Comparison of ENCODE assay signal across 19 cellular contexts in genomic region chr1:192794768-192795035, GRCh38. TPM values are rescaled to one million over a fixed set of nuclear protein-coding genes. Genes with fewer than 3 reads are reported as not detected.
DNase-seq lines count a peak whose midpoint lies in the region; ATAC-seq, FAIRE-seq and TF ChIP-seq lines count a peak whose summit lies in the region.
"Had no signal": no experiment of that assay in that cellular context is flagged by ENCODE, and none has a peak within 500 bp of the region (broad histone marks: within the 10 kb centered on the region; RNA-seq: fewer than 3 reads in every experiment).

No MANE protein-coding gene starts in this region.

- H3K79me2 ChIP-seq in PC-9 (ENCODE audit: low read depth) (no peaks in the 10 kb centered on the region), osteoblast (ENCODE audit: insufficient read depth, low read length) (no peaks in the 10 kb centered on the region)

- H3K4me2 ChIP-seq in PC-9 (no peak overlapping the region), osteoblast (ENCODE audit: insufficient read depth, low read length) (no peak overlapping the region)

- H2AFZ ChIP-seq in PC-9: 0 out of 2 replicates have a peak overlapping the region, but pooled peaks have one; percentile 26
- no peak overlapping the region for H2AFZ ChIP-seq in osteoblast (ENCODE audit: low read length)

- DNase-seq in PC-9 (no peak), osteoblast (ENCODE audit: insufficient read length, low spot score, missing footprints) (peak; percentile 57), uterus (no peak), heart right ventricle (no peak), urothelium cell line (ENCODE audit: low spot score) (no peak), NCI-H2227 (lab: John Stamatoyannopoulos, UW; ENCODE audit: unreplicated experiment) (no peak)
- no peak for DNase-seq in activated T-cell treated with anti-CD3 and anti-CD28 coated beads, Interleukin-2, amount 50 U/mL, for 24 hours
- DNase-seq: AML-193; Caco-2; CD4-positive, alpha-beta T cell; GOT3; H7 had no signal

- H3K9me2 ChIP-seq in PC-9 (ENCODE audit: insufficient read depth): no peaks in the 10 kb centered on the region

- H3K4me1 Mint-ChIP-seq in activated T-cell treated with anti-CD3 and anti-CD28 coated beads, Interleukin-2, amount 50 U/mL, for 24 hours (ENCODE audit: low read depth): no peaks in the 10 kb centered on the region

- FAIRE-seq in urothelium cell line (lab: Jason Lieb, UNC): no peak
- FAIRE-seq: A204.1, D721Med, G401.6, GM12891, K562 had no signal

- H3K9me3 ChIP-seq in HUES48 (ENCODE audit: control insufficient read depth, insufficient read depth, low read length) (no peaks in the 10 kb centered on the region), PC-9 (ENCODE audit: insufficient read depth, low read depth) (no peaks in the 10 kb centered on the region), osteoblast (ENCODE audit: low read depth, low read length) (no peaks in the 10 kb centered on the region), uterus (no peaks in the 10 kb centered on the region), heart right ventricle (no peaks in the 10 kb centered on the region)
- H3K9me3 ChIP-seq: Caco-2 had no signal

- no peak overlapping the region for H3K27ac Mint-ChIP-seq in activated T-cell treated with anti-CD3 and anti-CD28 coated beads, Interleukin-2, amount 50 U/mL, for 24 hours
- H3K27ac Mint-ChIP-seq: CD4-positive, alpha-beta T cell had no signal

- no peaks in the 10 kb centered on the region for H4K20me1 ChIP-seq in PC-9 (ENCODE audit: insufficient read depth)
- no peaks in the 10 kb centered on the region for H4K20me1 ChIP-seq in osteoblast (ENCODE audit: insufficient read depth, low read length)

- TF ChIP-seq POLR2A in uterus (IDR thresholded peaks at IDR 0.05): no peak

- H3K27me3 ChIP-seq in HUES48 (ENCODE audit: control insufficient read depth, insufficient read depth, low read length) (no peaks in the 10 kb centered on the region), PC-9 (ENCODE audit: insufficient read depth, low read depth) (no peaks in the 10 kb centered on the region), osteoblast (ENCODE audit: insufficient read depth, low read length) (no peaks in the 10 kb centered on the region), uterus (no peaks in the 10 kb centered on the region), heart right ventricle (no peaks in the 10 kb centered on the region)

- CTCF ChIA-PET in PC-9 (lab: Charles Lee): no interaction called here

- no peaks in the 10 kb centered on the region for H3K36me3 Mint-ChIP-seq in activated T-cell treated with anti-CD3 and anti-CD28 coated beads, Interleukin-2, amount 50 U/mL, for 24 hours (ENCODE audit: low read depth)

- POLR2A ChIA-PET in PC-9 (lab: Charles Lee; ENCODE audit: unreplicated experiment): no interaction called here

- no peaks in the 10 kb centered on the region for H3K9me3 Mint-ChIP-seq in activated T-cell treated with anti-CD3 and anti-CD28 coated beads, Interleukin-2, amount 50 U/mL, for 24 hours
- H3K9me3 Mint-ChIP-seq: CD4-positive, alpha-beta T cell had no signal

- ATAC-seq in heart right ventricle: no peak
- ATAC-seq: K562 had no signal

- no peaks in the 10 kb centered on the region for H3F3A ChIP-seq in PC-9 (ENCODE audit: insufficient read depth, low read depth)

- H3K4me3 Mint-ChIP-seq in activated T-cell treated with anti-CD3 and anti-CD28 coated beads, Interleukin-2, amount 50 U/mL, for 24 hours: no peak overlapping the region
- H3K4me3 Mint-ChIP-seq: CD4-positive, alpha-beta T cell had no signal

- H3K36me3 ChIP-seq in HUES48 (ENCODE audit: control insufficient read depth, insufficient read depth, low read length): no peaks in the 10 kb centered on the region
- H3K36me3 ChIP-seq in PC-9 (ENCODE audit: low read depth): no peaks in the 10 kb centered on the region
- no peaks in the 10 kb centered on the region for H3K36me3 ChIP-seq in osteoblast (ENCODE audit: insufficient read depth, low read length)
- H3K36me3 ChIP-seq in uterus: no peaks in the 10 kb centered on the region
- no peaks in the 10 kb centered on the region for H3K36me3 ChIP-seq in heart right ventricle

- peak overlapping the region; percentile 87 for H3K27ac ChIP-seq in HUES48 (ENCODE audit: low read depth, low read length)
- H3K27ac ChIP-seq in PC-9: no peak overlapping the region
- no peak overlapping the region for H3K27ac ChIP-seq in osteoblast (ENCODE audit: low read depth, low read length)
- H3K27ac ChIP-seq in uterus: peak overlapping the region; percentile 75 to 91
- H3K27ac ChIP-seq in heart right ventricle: no peak overlapping the region
- H3K27ac ChIP-seq: C4-2B had no signal

- intact Hi-C loops in PC-9 (cut with micrococcal nuclease; ENCODE audit: unreplicated experiment): no loop called here
- intact Hi-C loops in uterus (cut with DNase I; ENCODE audit: low total_unique reads): no loop called here
- intact Hi-C loops in heart right ventricle (cut with DNase I): no loop called here

- H3K4me1 ChIP-seq in HUES48 (ENCODE audit: control insufficient read depth, insufficient read depth, low read length) (peaks cover 22% of the 10 kb centered on the region), PC-9 (replicated peaks; ENCODE audit: insufficient read depth) (no peaks in the 10 kb centered on the region), osteoblast (ENCODE audit: insufficient read depth, low read length) (no peaks in the 10 kb centered on the region), uterus (peaks cover 0 to 7% of the 10 kb centered on the region in 2 donors), heart right ventricle (peaks cover 0 to 10% (median 0%) of the 10 kb centered on the region in 9 donors)
- H3K4me1 ChIP-seq: Caco-2 had no signal

- no peak overlapping the region for H3K9ac ChIP-seq in HUES48 (ENCODE audit: low read depth, low read length)

- H3K27me3 Mint-ChIP-seq in activated T-cell treated with anti-CD3 and anti-CD28 coated beads, Interleukin-2, amount 50 U/mL, for 24 hours: peaks cover 6% of the 10 kb centered on the region

- no TSS peak for BruUV-seq in PC-9 (replicated peaks; lab: Mats Ljungman, UMichigan)

- no peak overlapping the region for H3K4me3 ChIP-seq in HUES48 (ENCODE audit: low read depth, low read length)
- no peak overlapping the region for H3K4me3 ChIP-seq in PC-9
- no peak overlapping the region for H3K4me3 ChIP-seq in osteoblast (ENCODE audit: insufficient read depth, low read length)
- H3K4me3 ChIP-seq in uterus: no peak overlapping the region
- no peak overlapping the region for H3K4me3 ChIP-seq in heart right ventricle
- H3K4me3 ChIP-seq: K562 had no signal

- TF ChIP-seq CTCF in PC-9 (conservative IDR thresholded peaks at IDR 0.05) (no peak), osteoblast (IDR thresholded peaks at IDR 0.05; ENCODE audit: extremely low read depth, low read depth, low read length) (no peak), uterus (IDR thresholded peaks at IDR 0.05) (no peak), heart right ventricle (IDR thresholded peaks at IDR 0.05) (no peak)

RNA-seq across cellular contexts. Expression of gene RGS2, which starts 14.1 kb away (rescaled TPM):
- total RNA-seq in PC-9 (2021) (0.50 and 1.4 TPM in 2 replicates), osteoblast (5.6 and 5.8 TPM in 2 replicates), uterus (100 to 1,000 TPM; 103 to 164 (median 134) TPM), heart right ventricle (10 to 100 TPM; 12.2 to 30.8 (median 17.4) TPM)
- 10 to 100 TPM; 24.0 to 27.9 TPM for polyA plus RNA-seq in heart right ventricle

Comparison
In these comparisons a context has a peak if more than half of its experiments do, and no peak if none do; other contexts are left out.
1. H3K27ac ChIP-seq: peak in HUES48 (single experiment) and uterus (2 of 2); none in PC-9 (single experiment), osteoblast (single experiment) and heart right ventricle (0 of 10).